In the genomic region with DNA sequence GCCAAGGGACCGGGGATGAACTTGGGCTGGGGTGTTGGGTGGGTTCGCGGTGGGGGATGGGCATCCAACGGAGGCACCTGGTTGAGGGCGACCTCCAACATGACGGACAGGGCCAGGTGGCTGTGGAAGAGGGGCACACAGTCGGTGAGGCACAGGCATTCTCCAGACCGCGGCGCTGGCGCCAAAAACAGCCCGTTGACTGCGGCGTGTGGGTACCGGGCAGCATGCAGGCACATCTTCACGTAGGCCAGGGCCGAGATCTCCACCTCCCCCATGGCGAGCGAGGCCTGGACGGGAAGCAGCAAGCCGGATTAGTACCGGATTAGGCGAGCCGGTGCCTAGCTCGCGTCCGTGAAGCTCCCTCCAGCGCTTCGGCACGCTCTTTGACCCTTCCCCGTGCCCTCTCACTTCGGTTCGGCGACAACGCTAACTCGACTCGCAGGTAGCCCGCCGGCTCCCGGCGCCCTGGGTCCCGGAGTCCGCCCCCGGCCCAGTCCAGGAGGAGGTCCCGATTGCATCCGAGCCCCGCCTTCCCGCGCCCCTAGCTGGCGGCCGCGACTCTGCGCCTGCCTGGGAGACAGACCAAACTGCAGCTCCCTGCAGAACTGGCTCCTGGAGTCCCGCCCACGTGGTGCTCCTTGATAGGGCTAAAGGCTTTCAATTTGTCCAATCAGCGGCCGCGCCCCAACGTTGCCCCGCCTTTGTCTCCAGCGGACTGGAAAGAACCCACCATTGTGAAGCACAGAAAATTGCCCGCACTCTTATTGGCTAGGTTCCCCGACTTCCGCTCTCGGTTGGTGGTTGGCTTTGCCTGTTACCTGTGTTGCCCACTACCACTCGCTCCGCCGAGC, we compare ENCODE assay signal across 8 cellular contexts. TPM values are rescaled to one million over a fixed set of nuclear protein-coding genes. Genes with fewer than 3 reads are reported as not detected.
A peak's percentile ranks its signal among the peaks of the same experiment; 100 is the strongest.
DNase-seq lines count a peak whose midpoint lies in the region; ATAC-seq and TF ChIP-seq lines count a peak whose summit lies in the region.

A gene with protein sequence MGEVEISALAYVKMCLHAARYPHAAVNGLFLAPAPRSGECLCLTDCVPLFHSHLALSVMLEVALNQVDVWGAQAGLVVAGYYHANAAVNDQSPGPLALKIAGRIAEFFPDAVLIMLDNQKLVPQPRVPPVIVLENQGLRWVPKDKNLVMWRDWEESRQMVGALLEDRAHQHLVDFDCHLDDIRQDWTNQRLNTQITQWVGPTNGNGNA (minus strand): TSS at position 562 of the 851 bp plus-strand sequence. CDS start 287 bp downstream, at position 275.

- no peaks in the 10 kb centered on the region for H3K27me3 Mint-ChIP-seq in CD4-positive, alpha-beta memory T cell
- no peaks in the 10 kb centered on the region for H3K27me3 Mint-ChIP-seq in activated CD4-positive, alpha-beta memory T cell treated with anti-CD3 and anti-CD28 coated beads for 36 hours

- CTCF ChIA-PET in CD4-positive, alpha-beta memory T cell (lab: Charles Lee; ENCODE audit: partially characterized antibody) = interaction anchor here (0.9 to 2.2 kb wide), 10 partner anchors 9 to 290 kb away, joined by 3 to 19 read pairs (median 4); a partner anchor contains a TSS
- CTCF ChIA-PET in activated CD4-positive, alpha-beta memory T cell treated with anti-CD3 and anti-CD28 coated beads for 36 hours (lab: Charles Lee) = interaction anchor here (0.7 to 7.1 kb wide), 10 partner anchors 11 to 101 kb away, joined by 3 to 59 read pairs (median 4); a partner anchor contains a TSS

- H3K4me3 ChIP-seq in CD4-positive, alpha-beta memory T cell (ENCODE audit: low read length in 2 of 2) = peak within 1 kb of the TSS; percentile 83 to 91
- H3K4me3 ChIP-seq in dorsolateral prefrontal cortex = peak within 1 kb of the TSS; percentile 65 to 98 (median 88)
- peak within 1 kb of the TSS; percentile 72 to 87 (median 86) for H3K4me3 ChIP-seq in liver (ENCODE audit: low read depth in 1 of 3, low read length in 3 of 3)

- intact Hi-C loops in CD4-positive, alpha-beta memory T cell (cut with micrococcal nuclease) = loop anchor here (1.0 to 10.0 kb wide), 5 partner anchors 20 to 92 kb away; a partner anchor contains a TSS
- intact Hi-C loops in activated CD4-positive, alpha-beta memory T cell treated with anti-CD3 and anti-CD28 coated beads for 36 hours (cut with micrococcal nuclease) = loop anchor here (1.0 kb wide), 5 partner anchors 20 to 72 kb away; a partner anchor contains a TSS
- intact Hi-C loops in dorsolateral prefrontal cortex (cut with DNase I) = no loop called here

- peak within 1 kb of the TSS; percentile 76 to 95 (median 94) for H3K27ac Mint-ChIP-seq in CD4-positive, alpha-beta memory T cell
- H3K27ac Mint-ChIP-seq in activated CD4-positive, alpha-beta memory T cell treated with anti-CD3 and anti-CD28 coated beads for 36 hours = peak within 1 kb of the TSS; percentile 94

- peak in 55 of 56 donors; percentile 27 to 77 (median 58) for TF ChIP-seq CTCF in dorsolateral prefrontal cortex (IDR thresholded peaks at IDR 0.05 in 54 of 56, conservative IDR thresholded peaks at IDR 0.05 in 2 of 56; ENCODE audit: low read depth in 1 of 56, partially characterized antibody in 56 of 56)
- peak; percentile 66 for TF ChIP-seq CTCF in liver (IDR thresholded peaks at IDR 0.05; ENCODE audit: low read depth, low read length, missing input control)

- peak within 1 kb of the TSS; percentile 77 for H3K27ac ChIP-seq in CD4-positive, alpha-beta memory T cell (ENCODE audit: low read depth, low read length)
- H3K27ac ChIP-seq in dorsolateral prefrontal cortex (peak within 1 kb of the TSS; percentile 61 to 98 (median 94)), liver (ENCODE audit: low read depth in 1 of 2, low read length in 2 of 2) (peak within 1 kb of the TSS; percentile 84 to 85)

- ATAC-seq in GM19438 (IDR thresholded peaks at IDR 0.05; ENCODE audit: low read depth, unreplicated experiment) (peak; percentile 87), HG03575 (IDR thresholded peaks at IDR 0.05; ENCODE audit: extremely low read depth, insufficient number of reproducible peaks, low FRiP score, unreplicated experiment) (peak; percentile 48)

- H3K9ac ChIP-seq in liver (ENCODE audit: low read depth in 1 of 2, low read length in 2 of 2) = peak within 1 kb of the TSS; percentile 32 to 67

- H3K4me1 Mint-ChIP-seq in CD4-positive, alpha-beta memory T cell = peaks cover 38 to 94% (median 61%) of the 10 kb centered on the region in 4 donors
- peaks cover 65% of the 10 kb centered on the region for H3K4me1 Mint-ChIP-seq in activated CD4-positive, alpha-beta memory T cell treated with anti-CD3 and anti-CD28 coated beads for 36 hours (ENCODE audit: low read depth)

- POLR2A ChIA-PET in CD4-positive, alpha-beta memory T cell (lab: Charles Lee; ENCODE audit: partially characterized antibody) = interaction anchor here (0.6 to 16.1 kb wide), 23 partner anchors 9 to 170 kb away, joined by 3 to 347 read pairs (median 4); a partner anchor contains a TSS
- POLR2A ChIA-PET in activated CD4-positive, alpha-beta memory T cell treated with anti-CD3 and anti-CD28 coated beads for 36 hours (lab: Charles Lee) = interaction anchor here (0.7 to 2.5 kb wide), 11 partner anchors 9 to 130 kb away, joined by 3 to 32 read pairs (median 4); a partner anchor contains a TSS

- no peaks in the 10 kb centered on the region for H3K9me3 ChIP-seq in CD4-positive, alpha-beta memory T cell (ENCODE audit: control insufficient read depth in 1 of 2, low read length in 2 of 2)
- no peaks in the 10 kb centered on the region for H3K9me3 ChIP-seq in liver (ENCODE audit: control insufficient read depth in 4 of 4, low read length in 3 of 4)

- WGBS in liver = under 1% methylated on average over 68 of the region's 68 CpGs

- peaks cover 73% of the 10 kb centered on the region for H3K4me1 ChIP-seq in CD4-positive, alpha-beta memory T cell (ENCODE audit: insufficient read depth, low read length)
- peaks cover 4 to 56% (median 38%) of the 10 kb centered on the region in 4 donors for H3K4me1 ChIP-seq in liver (ENCODE audit: control insufficient read depth in 4 of 4, insufficient read depth in 4 of 4, low read length in 3 of 4)

- DNase-seq in CD4-positive, alpha-beta memory T cell = peak; percentile 98 to 100 (median 99)
- peak; percentile 96 for DNase-seq in NCI-H82 treated with DMSO at 0.1 percent for 48 hours (lab: John Stamatoyannopoulos, UW; ENCODE audit: unreplicated experiment)
- DNase-seq in activated CD4-positive, alpha-beta memory T cell treated with anti-CD3 and anti-CD28 coated beads for 36 hours = peak; percentile 100
- DNase-seq in dorsolateral prefrontal cortex = peak; percentile 99 to 100 (median 100)
- peak; percentile 100 for DNase-seq in stimulated activated CD4-positive, alpha-beta T cell treated with anti-CD3 and anti-CD28 coated beads, Interleukin-4, amount 100 ng/mL, for 24 hours

- TF ChIP-seq RAD21 in liver (IDR thresholded peaks at IDR 0.05) = peak; percentile 39 to 55

- peaks cover 50% of the 10 kb centered on the region for H3K36me3 ChIP-seq in CD4-positive, alpha-beta memory T cell (ENCODE audit: insufficient read depth, low read length)
- peaks cover 6 to 24% (median 19%) of the 10 kb centered on the region in 4 donors for H3K36me3 ChIP-seq in liver (ENCODE audit: control insufficient read depth in 4 of 4, insufficient read depth in 3 of 4, low read depth in 1 of 4, low read length in 3 of 4)

- peak within 1 kb of the TSS; percentile 85 to 97 (median 94) for H3K4me3 Mint-ChIP-seq in CD4-positive, alpha-beta memory T cell
- peak within 1 kb of the TSS; percentile 97 for H3K4me3 Mint-ChIP-seq in activated CD4-positive, alpha-beta memory T cell treated with anti-CD3 and anti-CD28 coated beads for 36 hours

- H3K27me3 ChIP-seq in CD4-positive, alpha-beta memory T cell (ENCODE audit: insufficient read depth, low read length) = no peaks in the 10 kb centered on the region
- no peaks in the 10 kb centered on the region for H3K27me3 ChIP-seq in dorsolateral prefrontal cortex
- no peaks in the 10 kb centered on the region for H3K27me3 ChIP-seq in liver (ENCODE audit: control insufficient read depth in 4 of 4, insufficient read depth in 4 of 4, low read length in 3 of 4)

- H3K36me3 Mint-ChIP-seq in CD4-positive, alpha-beta memory T cell = peaks cover 28 to 66% of the 10 kb centered on the region in 2 donors
- peaks cover 74% of the 10 kb centered on the region for H3K36me3 Mint-ChIP-seq in activated CD4-positive, alpha-beta memory T cell treated with anti-CD3 and anti-CD28 coated beads for 36 hours

- peaks cover 0 to 2% (median 0%) of the 10 kb centered on the region in 8 donors for H3K9me3 Mint-ChIP-seq in CD4-positive, alpha-beta memory T cell
- H3K9me3 Mint-ChIP-seq in activated CD4-positive, alpha-beta memory T cell treated with anti-CD3 and anti-CD28 coated beads for 36 hours = no peaks in the 10 kb centered on the region

TF ChIP-seq in liver, 16 proteins besides CTCF, POLR2A, EP300 and RAD21 (continues in another document):
- TF ChIP-seq SP1 (IDR thresholded peaks at IDR 0.05) = peak; percentile 94
- TF ChIP-seq GABPA (IDR thresholded peaks at IDR 0.05 in 1 of 2, conservative IDR thresholded peaks at IDR 0.05 in 1 of 2) = peak; percentile 48 to 78
- TF ChIP-seq RXRA (IDR thresholded peaks at IDR 0.05) = peak in 1 of 2 donors; percentile 30
- TF ChIP-seq FOXA1 (IDR thresholded peaks at IDR 0.05) = peak; percentile 33
- TF ChIP-seq, protein P1, sequence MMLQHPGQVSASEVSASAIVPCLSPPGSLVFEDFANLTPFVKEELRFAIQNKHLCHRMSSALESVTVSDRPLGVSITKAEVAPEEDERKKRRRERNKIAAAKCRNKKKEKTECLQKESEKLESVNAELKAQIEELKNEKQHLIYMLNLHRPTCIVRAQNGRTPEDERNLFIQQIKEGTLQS (IDR thresholded peaks at IDR 0.05) = no peak
- peak; percentile 94 to 96 for TF ChIP-seq EGR1 (IDR thresholded peaks at IDR 0.05; ENCODE audit: low read depth in 2 of 2)
- no peak for TF ChIP-seq FOXA2 (IDR thresholded peaks at IDR 0.05)
- no peak for TF ChIP-seq NR2F2 (IDR thresholded peaks at IDR 0.05)

RNA-seq across cellular contexts. Expression of the gene that starts here (rescaled TPM):
- total RNA-seq in CD4-positive, alpha-beta memory T cell = 10 to 100 TPM; 33.0 to 33.9 TPM
- 10 to 100 TPM; 11.4 to 13.6 TPM for polyA plus RNA-seq in CD4-positive, alpha-beta memory T cell
- total RNA-seq in activated CD4-positive, alpha-beta memory T cell treated with anti-CD3 and anti-CD28 coated beads for 36 hours = 10 to 100 TPM; 40.0 to 40.9 TPM
- total RNA-seq in dorsolateral prefrontal cortex (10 to 100 TPM; 11.7 to 41.5 (median 24.6) TPM), liver (10 to 100 TPM in 1 of 2 donors, 1 to 10 TPM in 1; 8.6 to 10.5 TPM)
- 10 to 100 TPM; 16.2 to 17.8 TPM for polyA plus RNA-seq in liver

Comparison
In these comparisons a context has a peak if more than half of its experiments do, and no peak if none do; other contexts are left out.
1. Peak in every context shown above with its lines: DNase-seq, ATAC-seq, H3K4me3 ChIP-seq and H3K27ac ChIP-seq.
2. intact Hi-C loops: an anchor here in CD4-positive, alpha-beta memory T cell (1.0 to 10.0 kb wide) and activated CD4-positive, alpha-beta memory T cell treated with anti-CD3 and anti-CD28 coated beads for 36 hours (1.0 kb wide); none called in dorsolateral prefrontal cortex.